ENCODE assay signal across 14 cellular contexts in genomic region chr15:63983071-63983711, GRCh38.
A peak's percentile ranks its signal among the peaks of the same experiment; 100 is the strongest.
DNase-seq lines count a peak whose midpoint lies in the region; ATAC-seq and TF ChIP-seq lines count a peak whose summit lies in the region.
"Had no signal": no experiment of that assay in that cellular context is flagged by ENCODE, and none has a peak within 500 bp of the region (broad histone marks: within the 10 kb centered on the region; RNA-seq: fewer than 3 reads in every experiment).

No MANE protein-coding gene starts in this region.

- H3K4me3 ChIP-seq in AG09309 (ENCODE audit: control insufficient read depth, low read depth, low read length) = no peak overlapping the region
- no peak overlapping the region for H3K4me3 ChIP-seq in HFF-Myc (replicated peaks; ENCODE audit: low read depth, low read length)
- H3K4me3 ChIP-seq: BLaER1 treated with 17β-estradiol and CSF1 and Interleukin-3, amounts not matched to agents 10 nM and 100 nM; tibial nerve had no signal

- no peak overlapping the region for H3K4me3 Mint-ChIP-seq in brain
- H3K4me3 Mint-ChIP-seq: activated CD8-positive, alpha-beta T cell treated with anti-CD3 and anti-CD28 coated beads for 36 hours had no signal

- no peaks in the 10 kb centered on the region for H3K36me3 Mint-ChIP-seq in brain

- no peaks in the 10 kb centered on the region for H3K27me3 Mint-ChIP-seq in brain
- H3K27me3 Mint-ChIP-seq: activated CD8-positive, alpha-beta T cell treated with anti-CD3 and anti-CD28 coated beads for 36 hours had no signal

- peaks cover 39% of the 10 kb centered on the region for H3K4me1 Mint-ChIP-seq in brain

- H3K9me3 Mint-ChIP-seq in brain = no peaks in the 10 kb centered on the region
- H3K9me3 Mint-ChIP-seq: activated CD8-positive, alpha-beta T cell treated with anti-CD3 and anti-CD28 coated beads for 36 hours had no signal

- ATAC-seq in GM21381 (IDR thresholded peaks at IDR 0.05; ENCODE audit: unreplicated experiment) = no peak
- ATAC-seq: activated CD8-positive, alpha-beta T cell treated with anti-CD3 and anti-CD28 coated beads for 36 hours had no signal

- TF ChIP-seq CTCF in AG09309 (IDR thresholded peaks at IDR 0.05; ENCODE audit: control insufficient read depth, insufficient read depth, low read depth, low read length, missing control alignments) = peak; percentile 26
- peak; percentile 7 for TF ChIP-seq CTCF in HFF-Myc (IDR thresholded peaks at IDR 0.05; ENCODE audit: low read depth, low read length, missing control alignments)
- TF ChIP-seq CTCF in brain (conservative IDR thresholded peaks at IDR 0.05) = peak in 1 of 2 experiments; percentile 22

- H3K27ac Mint-ChIP-seq in brain = peak overlapping the region in 3 of 5 experiments; percentile 46 to 95 (median 53)
- H3K27ac Mint-ChIP-seq: activated CD8-positive, alpha-beta T cell treated with anti-CD3 and anti-CD28 coated beads for 36 hours had no signal

- DNase-seq in AG09309 (ENCODE audit: low read depth) (no peak), HFF-Myc (ENCODE audit: extremely low read depth, low read depth) (no peak), mesenteric fat pad (ENCODE audit: low spot score) (peak; percentile 53), SIG-M5 (lab: John Stamatoyannopoulos, UW) (no peak), NCI-H526 (lab: John Stamatoyannopoulos, UW) (no peak)
- DNase-seq in activated CD4-positive, alpha-beta T cell treated with anti-CD3 and anti-CD28 coated beads for 4 hours = no peak
- DNase-seq: activated CD8-positive, alpha-beta T cell treated with anti-CD3 and anti-CD28 coated beads for 36 hours; erythroblast; KG1; NCI-H226 had no signal
